18 cellular contexts compared by ENCODE assay signal in the genomic region with DNA sequence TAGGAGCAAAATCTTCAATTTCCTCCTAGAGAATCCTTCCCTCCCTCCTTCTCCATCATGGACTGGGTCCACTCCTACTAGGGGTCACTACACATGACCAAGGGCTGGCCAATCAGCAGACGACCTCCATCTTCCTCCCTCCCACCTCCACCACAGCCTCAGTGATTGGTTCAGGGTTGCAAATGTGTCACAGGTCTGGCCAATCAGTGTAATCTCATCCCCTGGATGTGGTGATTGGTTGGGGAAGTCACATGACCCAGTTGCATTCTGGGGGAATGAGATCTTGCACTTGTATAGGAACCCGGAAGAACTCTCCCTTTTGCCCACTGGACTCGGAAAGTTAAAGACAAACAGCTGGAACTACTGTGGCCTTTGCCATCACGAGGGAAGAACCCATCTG.
"Had no signal": no experiment of that assay in that cellular context is flagged by ENCODE, and none has a peak within 500 bp of the region (broad histone marks: within the 10 kb centered on the region; RNA-seq: fewer than 3 reads in every experiment).

No MANE protein-coding gene starts in this region.

- H3K9me3 ChIP-seq: prostate gland, right atrium auricular region, uterus had no signal

- DNase-seq: activated CD4-positive, alpha-beta memory T cell treated with anti-CD3 and anti-CD28 coated beads for 36 hours; activated CD4-positive, alpha-beta T cell treated with anti-CD3 and anti-CD28 coated beads for 36 hours; activated gamma-delta T cell treated with Interleukin-2 at 50 U/mL for 16 hours; activated T-cell treated with anti-CD3 and anti-CD28 coated beads for 4 hours; amniotic stem cell; effector memory CD8-positive, alpha-beta T cell; mesenchymal stem cell; naive thymus-derived CD8-positive, alpha-beta T cell; stimulated activated CD4-positive, alpha-beta T cell treated with anti-CD3 and anti-CD28 coated beads, Interleukin-2, amount 100 ng/mL, for 24 hours; stimulated activated naive CD4-positive, alpha-beta T cell treated with Interleukin-2 at 50 U/mL for 16 hours; uterus had no signal

- H3K36me3 Mint-ChIP-seq: activated CD4-positive, alpha-beta memory T cell treated with anti-CD3 and anti-CD28 coated beads for 36 hours; activated naive CD8-positive, alpha-beta T cell; naive thymus-derived CD8-positive, alpha-beta T cell had no signal

- H3K36me3 ChIP-seq: cardiac muscle cell, prostate gland, right atrium auricular region, tibial nerve, uterus had no signal

- ATAC-seq: activated CD4-positive, alpha-beta T cell treated with anti-CD3 and anti-CD28 coated beads for 36 hours; effector memory CD8-positive, alpha-beta T cell; naive thymus-derived CD8-positive, alpha-beta T cell had no signal

- H3K27ac Mint-ChIP-seq: activated CD4-positive, alpha-beta memory T cell treated with anti-CD3 and anti-CD28 coated beads for 36 hours; activated CD4-positive, alpha-beta T cell treated with anti-CD3 and anti-CD28 coated beads for 36 hours; activated naive CD8-positive, alpha-beta T cell; activated T-helper 1 cell treated with anti-CD3 and anti-CD28 coated beads, Interleukin-12 subunit alpha, Interleukin-12 subunit beta, Interleukin-2, Interleukin-4 antibody, amounts not matched to agents 30 ng/mL and 10 ng/mL and 1 ng/mL, durations not matched to agents 14 hours and 24 hours and 36 hours; effector memory CD8-positive, alpha-beta T cell; naive thymus-derived CD8-positive, alpha-beta T cell had no signal

- H3K4me1 Mint-ChIP-seq: activated CD4-positive, alpha-beta T cell treated with anti-CD3 and anti-CD28 coated beads for 36 hours; naive thymus-derived CD8-positive, alpha-beta T cell had no signal

- H3K4me3 Mint-ChIP-seq: activated CD4-positive, alpha-beta memory T cell treated with anti-CD3 and anti-CD28 coated beads for 36 hours; activated CD4-positive, alpha-beta T cell treated with anti-CD3 and anti-CD28 coated beads for 36 hours; activated naive CD8-positive, alpha-beta T cell; activated T-helper 1 cell treated with anti-CD3 and anti-CD28 coated beads, Interleukin-12 subunit alpha, Interleukin-12 subunit beta, Interleukin-2, Interleukin-4 antibody, amounts not matched to agents 30 ng/mL and 10 ng/mL and 1 ng/mL, durations not matched to agents 14 hours and 24 hours and 36 hours; effector memory CD8-positive, alpha-beta T cell; naive thymus-derived CD8-positive, alpha-beta T cell had no signal

- H3K4me1 ChIP-seq: prostate gland, right atrium auricular region, tibial nerve, uterus had no signal

- H3K27ac ChIP-seq: cardiac muscle cell, prostate gland, right atrium auricular region, tibial nerve, uterus had no signal

- H3K4me3 ChIP-seq: cardiac muscle cell, prostate gland, right atrium auricular region, tibial nerve, uterus had no signal

- FAIRE-seq: TTC549 had no signal

- H3K27me3 Mint-ChIP-seq: activated CD4-positive, alpha-beta memory T cell treated with anti-CD3 and anti-CD28 coated beads for 36 hours; activated CD4-positive, alpha-beta T cell treated with anti-CD3 and anti-CD28 coated beads for 36 hours; activated naive CD8-positive, alpha-beta T cell; effector memory CD8-positive, alpha-beta T cell had no signal

- H3K9me3 Mint-ChIP-seq: activated CD4-positive, alpha-beta memory T cell treated with anti-CD3 and anti-CD28 coated beads for 36 hours; activated T-helper 1 cell treated with anti-CD3 and anti-CD28 coated beads, Interleukin-12 subunit alpha, Interleukin-12 subunit beta, Interleukin-2, Interleukin-4 antibody, amounts not matched to agents 30 ng/mL and 10 ng/mL and 1 ng/mL, durations not matched to agents 14 hours and 24 hours and 36 hours had no signal

- H3K27me3 ChIP-seq: cardiac muscle cell, right atrium auricular region, tibial nerve, uterus had no signal
